In genomic region chr22:46296257-46297150, GRCh38 we compare ENCODE assay signal across 8 cellular contexts. TPM values are rescaled to one million over a fixed set of nuclear protein-coding genes. Genes with fewer than 3 reads are reported as not detected.
DNase-seq lines count a peak whose midpoint lies in the region; ATAC-seq and TF ChIP-seq lines count a peak whose summit lies in the region.

GTSE1 (plus strand) TSS chr22:46296870; CDS start chr22:46297401, 531 bp downstream.

- H3K4me3 ChIP-seq in LNCaP clone FGC (ENCODE audit: low read depth, low read length) (peak within 1 kb of the TSS; percentile 79), fibroblast of mammary gland (ENCODE audit: control insufficient read depth, low read depth, low read length) (peak within 1 kb of the TSS; percentile 75)

- POLR2A ChIA-PET in RWPE1 (lab: Yijun Ruan, JAX; ENCODE audit: low non-redundant PET), result no interaction called here

- peak within 1 kb of the TSS; percentile 91 for H3K4me3 Mint-ChIP-seq in activated T-helper 2 cell treated with anti-CD3 and anti-CD28 coated beads, Interferon-gamma antibody, Interleukin-2, Interleukin-4, amounts not matched to agents 10 μg/mL and 5 μg/mL and 100 μg/mL, durations not matched to agents 14 hours and 24 hours and 36 hours (ENCODE audit: low read depth)
- H3K4me3 Mint-ChIP-seq in natural killer cell, result peak within 1 kb of the TSS; percentile 95

- H3K4me1 Mint-ChIP-seq in activated T-helper 2 cell treated with anti-CD3 and anti-CD28 coated beads, Interferon-gamma antibody, Interleukin-2, Interleukin-4, amounts not matched to agents 10 μg/mL and 5 μg/mL and 100 μg/mL, durations not matched to agents 14 hours and 24 hours and 36 hours (ENCODE audit: low read depth), result peaks cover 39% of the 10 kb centered on the region
- peaks cover 48 to 55% of the 10 kb centered on the region in 2 donors for H3K4me1 Mint-ChIP-seq in natural killer cell

- CTCF ChIA-PET in RWPE1 (lab: Yijun Ruan, JAX), result interaction anchor here (0.6 kb wide), 2 partner anchors 10 to 12 kb away, joined by 3 read pairs; no protein-coding TSS in a partner anchor

- TF ChIP-seq CTCF in LNCaP clone FGC (IDR thresholded peaks at IDR 0.05; ENCODE audit: control insufficient read depth, extremely low read depth, insufficient read depth), result peak; percentile 24; the same call in 1 of the 2 replicates
- TF ChIP-seq CTCF in RWPE1 (conservative IDR thresholded peaks at IDR 0.05; ENCODE audit: low read depth), result no peak
- no peak for TF ChIP-seq CTCF in fibroblast of mammary gland (conservative IDR thresholded peaks at IDR 0.05; ENCODE audit: control insufficient read depth, insufficient read depth, low read depth, low read length)
- peak; percentile 27 for TF ChIP-seq CTCF in natural killer cell (IDR thresholded peaks at IDR 0.05)

- peaks cover 51% of the 10 kb centered on the region for H3K36me3 Mint-ChIP-seq in activated T-helper 2 cell treated with anti-CD3 and anti-CD28 coated beads, Interferon-gamma antibody, Interleukin-2, Interleukin-4, amounts not matched to agents 10 μg/mL and 5 μg/mL and 100 μg/mL, durations not matched to agents 14 hours and 24 hours and 36 hours (ENCODE audit: low read depth)
- H3K36me3 Mint-ChIP-seq in natural killer cell, result no peaks in the 10 kb centered on the region

- peak; percentile 93 to 100 (median 95) for ATAC-seq in natural killer cell

- H3K27ac Mint-ChIP-seq in activated T-helper 2 cell treated with anti-CD3 and anti-CD28 coated beads, Interferon-gamma antibody, Interleukin-2, Interleukin-4, amounts not matched to agents 10 μg/mL and 5 μg/mL and 100 μg/mL, durations not matched to agents 14 hours and 24 hours and 36 hours, result peak within 1 kb of the TSS; percentile 86
- peak within 1 kb of the TSS; percentile 99 for H3K27ac Mint-ChIP-seq in natural killer cell

- H3K27me3 Mint-ChIP-seq in activated T-helper 2 cell treated with anti-CD3 and anti-CD28 coated beads, Interferon-gamma antibody, Interleukin-2, Interleukin-4, amounts not matched to agents 10 μg/mL and 5 μg/mL and 100 μg/mL, durations not matched to agents 14 hours and 24 hours and 36 hours (ENCODE audit: low read depth), result no peaks in the 10 kb centered on the region
- H3K27me3 Mint-ChIP-seq in natural killer cell (ENCODE audit: low read depth in 2 of 2), result no peaks in the 10 kb centered on the region

- peak within 1 kb of the TSS; percentile 90 for H3K27ac ChIP-seq in RWPE1

- DNase-seq in EH (ENCODE audit: low read depth) (peak; percentile 98), GOT3 (lab: John Stamatoyannopoulos, UW) (peak; percentile 90), LNCaP clone FGC (ENCODE audit: low read depth) (peak; percentile 89), RWPE1 (ENCODE audit: low spot score) (peak; percentile 97), fibroblast of mammary gland (ENCODE audit: low read depth) (peak; percentile 96), natural killer cell (peak; percentile 92)
- peak; percentile 98 for DNase-seq in activated T-helper 2 cell treated with anti-CD3 and anti-CD28 coated beads, Interferon-gamma antibody, Interleukin-2, Interleukin-4, amounts not matched to agents 10 μg/mL and 5 μg/mL and 100 μg/mL, durations not matched to agents 14 hours and 24 hours and 36 hours (ENCODE audit: low spot score)
- peak; percentile 96 for DNase-seq in stimulated activated naive CD4-positive, alpha-beta T cell treated with Interleukin-2 at 50 U/mL for 16 hours (lab: John Stamatoyannopoulos, UW)

- no peaks in the 10 kb centered on the region for H3K9me3 Mint-ChIP-seq in activated T-helper 2 cell treated with anti-CD3 and anti-CD28 coated beads, Interferon-gamma antibody, Interleukin-2, Interleukin-4, amounts not matched to agents 10 μg/mL and 5 μg/mL and 100 μg/mL, durations not matched to agents 14 hours and 24 hours and 36 hours
- H3K9me3 Mint-ChIP-seq in natural killer cell, result no peaks in the 10 kb centered on the region

- intact Hi-C loops in activated T-helper 2 cell treated with anti-CD3 and anti-CD28 coated beads, Interferon-gamma antibody, Interleukin-2, Interleukin-4, amounts not matched to agents 10 μg/mL and 5 μg/mL and 100 μg/mL, durations not matched to agents 14 hours and 24 hours and 36 hours (cut with micrococcal nuclease), result loop anchor here (1.0 to 5.0 kb wide), 5 partner anchors 46 to 284 kb away; partner anchors contain the start of genes CDPF1 and PPARA
- intact Hi-C loops in natural killer cell (cut with micrococcal nuclease), result loop anchor here (1.0 to 10.0 kb wide), 6 partner anchors 16 to 302 kb away; partner anchors contain the start of gene CDPF1

RNA-seq across cellular contexts. Expression of gene GTSE1, which starts in this region (rescaled TPM):
- 46.1 and 47.7 TPM in 2 replicates for total RNA-seq in activated T-helper 2 cell treated with anti-CD3 and anti-CD28 coated beads, Interferon-gamma antibody, Interleukin-2, Interleukin-4, amounts not matched to agents 10 μg/mL and 5 μg/mL and 100 μg/mL, durations not matched to agents 14 hours and 24 hours and 36 hours
- 1 to 10 TPM; 2.7 to 4.0 (median 2.9) TPM for total RNA-seq in natural killer cell

Comparison
In these comparisons a context has a peak if more than half of its experiments do, and no peak if none do; other contexts are left out.
1. Peak in every context shown above with its lines: DNase-seq, ATAC-seq, H3K4me3 ChIP-seq and H3K27ac ChIP-seq.
2. CTCF ChIP-seq: peak in LNCaP clone FGC (single experiment) and natural killer cell (single experiment); none in RWPE1 (single experiment) and fibroblast of mammary gland (single experiment).